ENCODE assay signal across 8 cellular contexts in the genomic region with DNA sequence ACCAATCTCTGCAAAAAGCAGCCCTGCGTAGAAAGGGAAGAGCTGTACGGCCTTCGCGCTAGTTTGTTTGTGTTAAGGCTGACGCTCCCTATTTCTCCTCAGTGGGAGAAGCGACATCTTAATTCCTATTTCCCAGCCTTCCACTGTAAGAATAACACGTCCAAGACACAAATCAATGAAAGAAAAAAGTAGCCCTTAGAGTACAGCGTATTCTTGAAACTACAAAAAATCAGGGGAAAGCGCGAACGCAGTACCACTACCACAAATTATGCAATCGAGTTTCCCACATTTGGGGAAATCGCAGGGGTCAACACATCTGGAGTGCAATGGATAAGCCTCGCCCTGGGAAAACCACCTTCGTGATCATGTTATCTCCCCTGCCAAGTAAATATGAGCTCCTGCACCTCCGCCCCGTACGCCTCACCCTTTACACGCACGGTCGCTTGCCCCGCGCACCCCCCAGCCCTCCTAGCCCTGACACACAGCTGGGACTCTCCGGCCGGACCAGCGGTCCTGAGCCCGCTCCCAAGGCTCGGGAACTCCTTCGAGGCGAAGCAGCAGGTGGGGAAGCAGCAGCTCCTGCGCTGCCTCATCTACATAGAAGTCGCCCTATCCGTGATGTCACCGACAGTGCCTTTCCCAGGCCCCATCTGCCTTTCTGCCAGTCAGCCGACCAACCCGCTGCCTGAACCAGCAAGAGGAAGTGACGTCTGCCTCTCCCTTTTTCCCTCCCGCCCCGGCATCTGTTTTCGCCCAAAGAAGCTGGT.
A peak's percentile ranks its signal among the peaks of the same experiment; 100 is the strongest.
DNase-seq lines count a peak whose midpoint lies in the region; ATAC-seq, FAIRE-seq and TF ChIP-seq lines count a peak whose summit lies in the region.

No MANE protein-coding gene starts in this region.

- H3K36me3 Mint-ChIP-seq in neural crest cell (ENCODE audit: low read depth) = peaks cover 5% of the 10 kb centered on the region
- H3K36me3 Mint-ChIP-seq in stimulated activated naive CD8-positive, alpha-beta T cell treated with anti-CD3 and anti-CD28 coated beads, Interleukin-15, Interleukin-2, amounts not matched to agents 100 ng/mL and 50 ng/mL, for 24 hours (ENCODE audit: low read depth) = no peaks in the 10 kb centered on the region

- no peak overlapping the region for H3K4me3 ChIP-seq in HAP-1

- peak overlapping the region; percentile 84 for H3K4me3 Mint-ChIP-seq in neural crest cell
- peak overlapping the region; percentile 88 for H3K4me3 Mint-ChIP-seq in stimulated activated naive CD8-positive, alpha-beta T cell treated with anti-CD3 and anti-CD28 coated beads, Interleukin-15, Interleukin-2, amounts not matched to agents 100 ng/mL and 50 ng/mL, for 24 hours

- DNase-seq in GM18507 (ENCODE audit: extremely low spot score, insufficient read length, low read depth) (peak; percentile 33), SHP77 (lab: John Stamatoyannopoulos, UW) (peak; percentile 99), foreskin melanocyte (peak; percentile 80), neural crest cell (ENCODE audit: low read depth, low spot score) (peak; percentile 42), HAP-1 (ENCODE audit: low spot score in 2 of 2) (no peak)
- peak; percentile 89 for DNase-seq in activated naive CD4-positive, alpha-beta T cell treated with Interleukin-2 at 50 U/mL for 16 hours

- in situ Hi-C loops in HAP-1 (cut with MboI; ENCODE audit: low sequenced_read_pairs) = no loop called here

- peaks cover 3% of the 10 kb centered on the region for H3K27me3 Mint-ChIP-seq in neural crest cell (ENCODE audit: low read depth)
- no peaks in the 10 kb centered on the region for H3K27me3 Mint-ChIP-seq in stimulated activated naive CD8-positive, alpha-beta T cell treated with anti-CD3 and anti-CD28 coated beads, Interleukin-15, Interleukin-2, amounts not matched to agents 100 ng/mL and 50 ng/mL, for 24 hours

- no peaks in the 10 kb centered on the region for H3K36me3 ChIP-seq in HAP-1 (replicated peaks)

- TF ChIP-seq CTCF in neural crest cell (conservative IDR thresholded peaks at IDR 0.05) = no peak

- H3K9me3 Mint-ChIP-seq in neural crest cell = peaks cover 12% of the 10 kb centered on the region
- no peaks in the 10 kb centered on the region for H3K9me3 Mint-ChIP-seq in stimulated activated naive CD8-positive, alpha-beta T cell treated with anti-CD3 and anti-CD28 coated beads, Interleukin-15, Interleukin-2, amounts not matched to agents 100 ng/mL and 50 ng/mL, for 24 hours

- peak; percentile 55 for ATAC-seq in HG03520 (IDR thresholded peaks at IDR 0.05; ENCODE audit: unreplicated experiment)

- no peaks in the 10 kb centered on the region; the same call in 1 of the 2 replicates for H3K9me3 ChIP-seq in HAP-1

- H3K4me1 ChIP-seq in HAP-1 = no peaks in the 10 kb centered on the region

- H3K27me3 ChIP-seq in HAP-1 (ENCODE audit: low read depth) = no peaks in the 10 kb centered on the region

- peak; percentile 51 for FAIRE-seq in GM18507 (lab: Jason Lieb, UNC)

- peaks cover 34% of the 10 kb centered on the region for H3K4me1 Mint-ChIP-seq in neural crest cell
- peaks cover 50% of the 10 kb centered on the region for H3K4me1 Mint-ChIP-seq in stimulated activated naive CD8-positive, alpha-beta T cell treated with anti-CD3 and anti-CD28 coated beads, Interleukin-15, Interleukin-2, amounts not matched to agents 100 ng/mL and 50 ng/mL, for 24 hours (ENCODE audit: low read depth)

- peak overlapping the region; percentile 93 for H3K27ac Mint-ChIP-seq in neural crest cell (ENCODE audit: unreplicated experiment)
- peak overlapping the region; percentile 100 for H3K27ac Mint-ChIP-seq in stimulated activated naive CD8-positive, alpha-beta T cell treated with anti-CD3 and anti-CD28 coated beads, Interleukin-15, Interleukin-2, amounts not matched to agents 100 ng/mL and 50 ng/mL, for 24 hours

Comparison
In these comparisons a context has a peak if more than half of its experiments do, and no peak if none do; other contexts are left out.
1. DNase-seq: peak in GM18507 (single experiment), SHP77 (2 of 2), activated naive CD4-positive, alpha-beta T cell treated with Interleukin-2 at 50 U/mL for 16 hours (single experiment), foreskin melanocyte (single experiment) and neural crest cell (single experiment); none in HAP-1 (0 of 2).